In genomic region chr11:17745032-17745772, GRCh38 we compare ENCODE assay signal across 25 cellular contexts. TPM values are rescaled to one million over a fixed set of nuclear protein-coding genes. Genes with fewer than 3 reads are reported as not detected.
"Had no signal": no experiment of that assay in that cellular context is flagged by ENCODE, and none has a peak within 500 bp of the region (broad histone marks: within the 10 kb centered on the region; RNA-seq: fewer than 3 reads in every experiment).

No MANE protein-coding gene starts in this region.

- H3K9ac ChIP-seq: neural progenitor cell had no signal

- ATAC-seq: activated CD8-positive, alpha-beta memory T cell treated with anti-CD3 and anti-CD28 coated beads, Interleukin-2, amount 10 ng/mL, durations not matched to agents 7 days and 5 days; naive thymus-derived CD4-positive, alpha-beta T cell; pancreas; sciatic nerve; stimulated activated memory B cell treated with anti-CD40 and anti-IgM and Interleukin-4, amounts not matched to agents 10 μg/mL and 1 μg/mL and 100 μg/mL, for 72 hours; T-cell had no signal

- H3K9me3 ChIP-seq: pancreas had no signal

- H3K36me3 ChIP-seq: neural progenitor cell, pancreas had no signal

- H2AFZ ChIP-seq: neural progenitor cell had no signal

- DNase-seq: activated CD4-positive, alpha-beta memory T cell treated with anti-CD3 and anti-CD28 coated beads, Interleukin-2, amount 10 ng/mL, durations not matched to agents 7 days and 5 days; activated CD4-positive, alpha-beta T cell treated with anti-CD3 and anti-CD28 coated beads for 48 hours; activated CD4-positive, CD25-positive, alpha-beta regulatory T cell; activated CD8-positive, alpha-beta memory T cell treated with anti-CD3 and anti-CD28 coated beads, Interleukin-2, amount 10 ng/mL, durations not matched to agents 7 days and 5 days; activated gamma-delta T cell treated with Interleukin-2 at 50 U/mL for 16 hours; activated naive CD8-positive, alpha-beta T cell treated with anti-CD3 and anti-CD28 coated beads, Interleukin-2, amount 10 ng/mL, durations not matched to agents 7 days and 5 days; activated T-cell treated with anti-CD3 and anti-CD28 coated beads, Interleukin-2, amount 50 U/mL, for 48 hours; amygdala; caudate nucleus; foreskin fibroblast; hypothalamus; mesendoderm; naive thymus-derived CD4-positive, alpha-beta T cell; pancreas; stimulated activated CD4-positive, alpha-beta T cell treated with anti-CD3 and anti-CD28 coated beads, Interleukin-4, amount 100 ng/mL, for 4 hours; T-cell; T-helper 9 cell had no signal

- H3K4me1 ChIP-seq: neural progenitor cell, pancreas had no signal

- H3K27ac ChIP-seq: neural progenitor cell, pancreas had no signal

- H3K4me2 ChIP-seq: neural progenitor cell had no signal

- H3K27me3 ChIP-seq: neural progenitor cell, pancreas had no signal

- H3K4me3 ChIP-seq: neural progenitor cell, pancreas had no signal

RNA-seq across cellular contexts. Expression of gene KCNC1, which starts 10.6 kb away (rescaled TPM):
- total RNA-seq: activated CD4-positive, alpha-beta memory T cell treated with anti-CD3 and anti-CD28 coated beads, Interleukin-2, amount 10 ng/mL, durations not matched to agents 7 days and 5 days; activated CD8-positive, alpha-beta memory T cell treated with anti-CD3 and anti-CD28 coated beads, Interleukin-2, amount 10 ng/mL, durations not matched to agents 7 days and 5 days; activated naive CD8-positive, alpha-beta T cell treated with anti-CD3 and anti-CD28 coated beads, Interleukin-2, amount 10 ng/mL, durations not matched to agents 7 days and 5 days; glomerular endothelial cell; liver; mucosa of gallbladder; naive thymus-derived CD4-positive, alpha-beta T cell; sciatic nerve; T-cell; ureter had no signal
- polyA plus RNA-seq: keratinocyte; naive thymus-derived CD4-positive, alpha-beta T cell had no signal

RNA-seq across cellular contexts. Expression of gene MYOD1, which starts 25.8 kb away (rescaled TPM):
- total RNA-seq: activated CD4-positive, alpha-beta memory T cell treated with anti-CD3 and anti-CD28 coated beads, Interleukin-2, amount 10 ng/mL, durations not matched to agents 7 days and 5 days; activated CD8-positive, alpha-beta memory T cell treated with anti-CD3 and anti-CD28 coated beads, Interleukin-2, amount 10 ng/mL, durations not matched to agents 7 days and 5 days; activated naive CD8-positive, alpha-beta T cell treated with anti-CD3 and anti-CD28 coated beads, Interleukin-2, amount 10 ng/mL, durations not matched to agents 7 days and 5 days; glomerular endothelial cell; liver; mucosa of gallbladder; naive thymus-derived CD4-positive, alpha-beta T cell; pancreas; sciatic nerve; T-cell; ureter had no signal
- polyA plus RNA-seq: keratinocyte; liver; naive thymus-derived CD4-positive, alpha-beta T cell; pancreas had no signal
